Comparison of ENCODE assay signal across 24 cellular contexts in genomic region chr7:156919132-156919713, GRCh38. TPM values are rescaled to one million over a fixed set of nuclear protein-coding genes. Genes with fewer than 3 reads are reported as not detected.
DNase-seq lines count a peak whose midpoint lies in the region; ATAC-seq, FAIRE-seq and TF ChIP-seq lines count a peak whose summit lies in the region.
"Had no signal": no experiment of that assay in that cellular context is flagged by ENCODE, and none has a peak within 500 bp of the region (broad histone marks: within the 10 kb centered on the region; RNA-seq: fewer than 3 reads in every experiment).

No MANE protein-coding gene starts in this region.

- H3K27me3 ChIP-seq in pancreas, result no peaks in the 10 kb centered on the region
- H3K27me3 ChIP-seq: adrenal gland, cardiac muscle cell, MG63 had no signal

- peak; percentile 12 for DNase-seq in NCI-H146 (lab: John Stamatoyannopoulos, UW)
- no peak for DNase-seq in NCI-H146 treated with DMSO at 0.1 percent for 48 hours (lab: John Stamatoyannopoulos, UW; ENCODE audit: unreplicated experiment)
- peak; percentile 46 to 77 (median 70) for DNase-seq in pancreas
- DNase-seq in activated naive CD4-positive, alpha-beta T cell treated with Interleukin-2 at 50 U/mL for 16 hours, result no peak
- no peak for DNase-seq in activated CD4-positive, alpha-beta T cell treated with anti-CD3 and anti-CD28 coated beads, Interleukin-2, amount 50 U/mL, for 4 hours
- DNase-seq: activated CD4-positive, alpha-beta T cell treated with anti-CD3 and anti-CD28 coated beads for 36 hours; activated effector memory CD4-positive, alpha-beta T cell treated with anti-CD3 and anti-CD28 coated beads, Interleukin-2, amount 50 U/mL, for 16 hours; AML-193; CD8-positive, alpha-beta memory T cell; heart left ventricle; left ventricle myocardium inferior; MG63; midbrain; NCI-H1436 treated with DMSO at 0.1 percent for 48 hours; Right ventricle myocardium superior had no signal

- TF ChIP-seq CTCF in pancreas (IDR thresholded peaks at IDR 0.05), result no peak

- intact Hi-C loops in pancreas (cut with DNase I), result no loop called here

- no peak overlapping the region for H3K4me3 ChIP-seq in pancreas
- H3K4me3 ChIP-seq: adrenal gland, cardiac muscle cell, heart left ventricle, left ventricle myocardium inferior, MG63 had no signal

- H3K27ac ChIP-seq in pancreas, result peak overlapping the region; percentile 11 to 69 (median 40)
- H3K27ac ChIP-seq: 22Rv1, adrenal gland, cardiac muscle cell, heart left ventricle, left ventricle myocardium inferior had no signal

- H3K4me1 ChIP-seq in pancreas, result peaks cover 0 to 16% (median 15%) of the 10 kb centered on the region in 3 donors
- H3K4me1 ChIP-seq: adrenal gland, left ventricle myocardium inferior had no signal

- ATAC-seq in GM21381 (IDR thresholded peaks at IDR 0.05; ENCODE audit: unreplicated experiment) (peak; percentile 20), HG03432 (IDR thresholded peaks at IDR 0.05; ENCODE audit: unreplicated experiment) (peak; percentile 25), pancreas (peak; percentile 76 to 90 (median 86)), HG02870 (IDR thresholded peaks at IDR 0.05; ENCODE audit: unreplicated experiment) (no peak)
- ATAC-seq: heart left ventricle had no signal

- FAIRE-seq in pancreas (lab: Jason Lieb, UNC), result no peak
- FAIRE-seq: endothelial cell of umbilical vein, H54, urothelium cell line had no signal

- H3K9me3 ChIP-seq in pancreas, result no peaks in the 10 kb centered on the region
- H3K9me3 ChIP-seq: adrenal gland, heart left ventricle, left ventricle myocardium inferior, MG63 had no signal

- WGBS in pancreas, 2 donors, result 13 to 16% methylated on average over 19 of the region's 19 CpGs

- no peaks in the 10 kb centered on the region for H3K36me3 ChIP-seq in pancreas
- H3K36me3 ChIP-seq: adrenal gland, cardiac muscle cell, heart left ventricle, left ventricle myocardium inferior, MG63 had no signal

RNA-seq across cellular contexts. Expression of gene LMBR1, which starts 26.2 kb away (rescaled TPM):
- total RNA-seq in pancreas, result 10 to 100 TPM; 22.3 to 40.4 (median 27.7) TPM
- 1 to 10 TPM; 6.7 to 8.7 TPM for polyA plus RNA-seq in pancreas

RNA-seq across cellular contexts. Expression of gene NOM1, which starts 30.3 kb away (rescaled TPM):
- total RNA-seq in pancreas, result 10 to 100 TPM in 1 of 6 donors, 1 to 10 TPM in 5; 7.2 to 12.9 (median 8.7) TPM
- polyA plus RNA-seq in pancreas, result 10 to 100 TPM in 1 of 2 donors, 1 to 10 TPM in 1; 8.5 to 11.1 TPM

Comparison
In these comparisons a context has a peak if more than half of its experiments do, and no peak if none do; other contexts are left out.
1. DNase-seq: peak in NCI-H146 (single experiment) and pancreas (6 of 6); none in NCI-H146 treated with DMSO at 0.1 percent for 48 hours (single experiment), activated naive CD4-positive, alpha-beta T cell treated with Interleukin-2 at 50 U/mL for 16 hours (single experiment) and activated CD4-positive, alpha-beta T cell treated with anti-CD3 and anti-CD28 coated beads, Interleukin-2, amount 50 U/mL, for 4 hours (0 of 2).